24 cellular contexts compared by ENCODE assay signal in genomic region chr14:75987201-75987970, GRCh38. TPM values are rescaled to one million over a fixed set of nuclear protein-coding genes. Genes with fewer than 3 reads are reported as not detected.
DNase-seq lines count a peak whose midpoint lies in the region; ATAC-seq and TF ChIP-seq lines count a peak whose summit lies in the region.
"Had no signal": no experiment of that assay in that cellular context is flagged by ENCODE, and none has a peak within 500 bp of the region (broad histone marks: within the 10 kb centered on the region; RNA-seq: fewer than 3 reads in every experiment).

No MANE protein-coding gene starts in this region.

- no peak overlapping the region for H2AFZ ChIP-seq in Karpas-422 (ENCODE audit: low read length)
- H2AFZ ChIP-seq: neural progenitor cell had no signal

- DNase-seq in Karpas-422 (no peak), dermis blood vessel endothelial cell (peak; percentile 79), neural crest cell (ENCODE audit: low read depth, low spot score) (no peak), heart right ventricle (no peak), NCI-H1092 treated with DMSO at 0.1 percent for 48 hours (lab: John Stamatoyannopoulos, UW) (no peak), cardiac septum (ENCODE audit: low spot score) (no peak)
- DNase-seq in activated CD4-positive, CD25-positive, alpha-beta regulatory T cell treated with anti-CD3 and anti-CD28 coated beads, Interleukin-2, amount 50 U/mL, for 72 hours = no peak
- DNase-seq: Calu3; effector CD8-positive, alpha-beta T cell; foreskin melanocyte; hypothalamus; islet precursor cell; NCI-H2029; NCI-H2227 treated with DMSO at 0.1 percent for 48 hours; NCI-H69; RPMI8226; stimulated activated CD8-positive, alpha-beta memory T cell treated with anti-CD3 and anti-CD28 coated beads, Interleukin-4, amount 100 ng/mL, for 48 hours; T-helper 9 cell had no signal

- no peak overlapping the region for H3K27ac Mint-ChIP-seq in neural crest cell (ENCODE audit: unreplicated experiment)
- H3K27ac Mint-ChIP-seq: activated naive CD8-positive, alpha-beta T cell; neural progenitor cell had no signal

- H3K36me3 ChIP-seq in Karpas-422 (ENCODE audit: insufficient read depth, low read length) (no peaks in the 10 kb centered on the region), heart right ventricle (peaks cover 0 to 33% (median 0%) of the 10 kb centered on the region in 9 donors)
- H3K36me3 ChIP-seq: BLaER1, neural progenitor cell had no signal

- TF ChIP-seq CTCF in C4-2B (conservative IDR thresholded peaks at IDR 0.05) (peak; percentile 11), neural crest cell (conservative IDR thresholded peaks at IDR 0.05) (no peak), heart right ventricle (IDR thresholded peaks at IDR 0.05) (no peak)

- peaks cover 16% of the 10 kb centered on the region for H3K4me1 Mint-ChIP-seq in neural crest cell

- H3K27me3 Mint-ChIP-seq in neural crest cell (ENCODE audit: low read depth) = peaks cover 19% of the 10 kb centered on the region
- H3K27me3 Mint-ChIP-seq: activated naive CD8-positive, alpha-beta T cell had no signal

- H4K20me1 ChIP-seq in Karpas-422 (ENCODE audit: insufficient read depth, low read depth, low read length) = no peaks in the 10 kb centered on the region
- H4K20me1 ChIP-seq: BLaER1 had no signal

- ATAC-seq in heart right ventricle = no peak

- peaks cover 23% of the 10 kb centered on the region for H3K4me1 ChIP-seq in Karpas-422 (ENCODE audit: low read length)
- peaks cover 0 to 66% (median 32%) of the 10 kb centered on the region in 9 donors for H3K4me1 ChIP-seq in heart right ventricle

- intact Hi-C loops in heart right ventricle (cut with DNase I) (loop anchor here in 2 of 10 donors (5.0 to 10.0 kb wide), 2 partner anchors 183 to 265 kb away; no protein-coding TSS in a partner anchor), cardiac septum (cut with DNase I) (loop anchor here (10.0 kb wide), 1 partner anchor 163 kb away; no protein-coding TSS in a partner anchor)

- H3K9me2 ChIP-seq in Karpas-422 (replicated peaks; ENCODE audit: insufficient read depth, low read length) = no peaks in the 10 kb centered on the region

- no peaks in the 10 kb centered on the region for H3K9me3 Mint-ChIP-seq in neural crest cell
- H3K9me3 Mint-ChIP-seq: neural progenitor cell had no signal

- no peak overlapping the region for H3K4me3 ChIP-seq in Karpas-422 (ENCODE audit: low read length)
- H3K4me3 ChIP-seq in heart right ventricle = no peak overlapping the region
- H3K4me3 ChIP-seq: BLaER1 had no signal

- H3K36me3 Mint-ChIP-seq in neural crest cell (ENCODE audit: low read depth) = no peaks in the 10 kb centered on the region

- H3K4me2 ChIP-seq in Karpas-422 (ENCODE audit: low read depth, low read length, poor library complexity, severe bottlenecking) = peak overlapping the region; percentile 89

- peaks cover 5% of the 10 kb centered on the region; the same call in 1 of the 2 replicates for H3K79me2 ChIP-seq in Karpas-422 (ENCODE audit: low read length)

- H3K9ac ChIP-seq in Karpas-422 (ENCODE audit: low read length) = no peak overlapping the region
- H3K9ac ChIP-seq: BLaER1, KMS-11, neural progenitor cell had no signal

- H3K9me3 ChIP-seq in Karpas-422 (ENCODE audit: low read length) (no peaks in the 10 kb centered on the region), heart right ventricle (no peaks in the 10 kb centered on the region)
- H3K9me3 ChIP-seq: BLaER1 had no signal

- 74 to 81% methylated on average over 3 of the region's 3 CpGs for WGBS in heart right ventricle, 2 donors

- H3K4me3 Mint-ChIP-seq in neural crest cell = peak overlapping the region; percentile 88

- 0 out of 2 replicates have a peak, but pooled peaks cover 3% of the 10 kb centered on the region for H3K27me3 ChIP-seq in Karpas-422 (ENCODE audit: low read length)
- H3K27me3 ChIP-seq in heart right ventricle = no peaks in the 10 kb centered on the region

- H3K27ac ChIP-seq in C4-2B = no peak overlapping the region
- no peak overlapping the region for H3K27ac ChIP-seq in Karpas-422 (ENCODE audit: low read length)
- peak overlapping the region in 5 of 10 donors; percentile 66 to 98 (median 92) for H3K27ac ChIP-seq in heart right ventricle
- H3K27ac ChIP-seq: BLaER1, KMS-11, neural progenitor cell, SK-N-MC had no signal

RNA-seq across cellular contexts. Expression of gene IFT43, which starts 1.8 kb away (rescaled TPM):
- 31.6 and 66.7 TPM in 2 replicates for total RNA-seq in Karpas-422 (2014; rRNA removed; shearing (Covaris generic); ENCODE audit: low replicate concordance)
- total RNA-seq in dermis blood vessel endothelial cell (18.6 and 28.4 TPM in 2 replicates), neural crest cell (32.8 and 34.1 TPM in 2 replicates), heart right ventricle (10 to 100 TPM; 19.7 to 43.8 (median 27.6) TPM), cardiac septum (46.8 TPM)
- polyA plus RNA-seq in heart right ventricle = 10 to 100 TPM; 34.7 to 57.1 TPM

RNA-seq across cellular contexts. Expression of gene TGFB3, which starts 5.6 kb away (rescaled TPM):
- total RNA-seq in Karpas-422 (2014; rRNA removed; shearing (Covaris generic); ENCODE audit: low replicate concordance) = 1.7 and 10.0 TPM in 2 replicates
- 2.6 and 4.1 TPM in 2 replicates for total RNA-seq in dermis blood vessel endothelial cell
- 4.6 and 5.5 TPM in 2 replicates for total RNA-seq in neural crest cell
- total RNA-seq in heart right ventricle = 10 to 100 TPM; 14.0 to 37.8 (median 24.3) TPM
- 10 to 100 TPM in 1 of 2 donors, 1 to 10 TPM in 1; 9.9 to 10.2 TPM for polyA plus RNA-seq in heart right ventricle
- 57.5 TPM for total RNA-seq in cardiac septum
